In the genomic region with DNA sequence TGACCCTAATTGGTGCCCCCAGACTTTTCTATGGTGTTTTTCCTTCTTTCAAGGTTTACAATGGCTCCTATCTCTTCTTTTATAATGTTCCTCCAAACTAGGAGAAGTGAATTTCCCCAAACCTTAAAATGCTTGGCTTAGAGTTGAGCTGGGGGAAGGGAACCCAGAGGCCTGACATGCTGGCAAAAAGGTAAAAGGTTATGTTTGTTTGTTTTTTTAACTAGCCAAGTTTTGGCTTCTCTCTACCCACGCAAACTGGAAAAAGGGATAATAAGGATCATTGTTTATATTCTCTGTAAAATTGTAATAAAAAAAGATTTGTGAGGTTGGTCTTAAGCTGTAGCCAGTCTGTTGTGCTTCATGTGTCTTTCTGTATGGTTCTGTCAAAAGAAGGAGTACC, we compare ENCODE assay signal across 37 cellular contexts.
"Had no signal": no experiment of that assay in that cellular context is flagged by ENCODE, and none has a peak within 500 bp of the region (broad histone marks: within the 10 kb centered on the region; RNA-seq: fewer than 3 reads in every experiment).

No MANE protein-coding gene starts in this region.

- DNase-seq: activated CD4-positive, alpha-beta memory T cell treated with anti-CD3 and anti-CD28 coated beads, Interleukin-2, amount 10 ng/mL, durations not matched to agents 7 days and 5 days; activated CD4-positive, alpha-beta T cell treated with anti-CD3 and anti-CD28 coated beads for 1 hour; activated CD4-positive, alpha-beta T cell treated with anti-CD3 and anti-CD28 coated beads for 36 hours; activated CD4-positive, alpha-beta T cell treated with anti-CD3 and anti-CD28 coated beads for 48 hours; activated CD4-positive, alpha-beta T cell treated with anti-CD3 and anti-CD28 coated beads, Interleukin-2, amount 10 ng/mL, durations not matched to agents 7 days and 5 days; activated CD4-positive, alpha-beta T cell treated with anti-CD3 and anti-CD28 coated beads, Interleukin-2, amount 50 U/mL, for 48 hours; activated CD4-positive, CD25-positive, alpha-beta regulatory T cell; activated CD8-positive, alpha-beta memory T cell treated with anti-CD3 and anti-CD28 coated beads, Interleukin-2, amount 50 U/mL, for 4 hours; activated CD8-positive, alpha-beta T cell treated with anti-CD3 and anti-CD28 coated beads, Interleukin-2, amount 10 ng/mL, durations not matched to agents 7 days and 5 days; activated effector memory CD4-positive, alpha-beta T cell treated with anti-CD3 and anti-CD28 coated beads, Interleukin-2, amount 50 U/mL, for 16 hours; activated gamma-delta T cell treated with Interleukin-2 at 50 U/mL for 16 hours; activated naive CD4-positive, alpha-beta T cell; activated naive CD4-positive, alpha-beta T cell treated with anti-CD3 and anti-CD28 coated beads for 36 hours; activated naive CD4-positive, alpha-beta T cell treated with anti-CD3 and anti-CD28 coated beads, Interleukin-2, amount 50 U/mL, for 16 hours; activated naive CD8-positive, alpha-beta T cell treated with anti-CD3 and anti-CD28 coated beads for 36 hours; activated T-cell treated with anti-CD3 and anti-CD28 coated beads for 4 hours; activated T-cell treated with anti-CD3 and anti-CD28 coated beads, Interleukin-2, amount 50 U/mL, for 1 hour; activated T-cell treated with anti-CD3 and anti-CD28 coated beads, Interleukin-2, amount 50 U/mL, for 4 hours; activated T-cell treated with anti-CD3 and anti-CD28 coated beads, Interleukin-2, amount 50 U/mL, for 72 hours; adrenal gland; amniotic stem cell; aorta; body of pancreas; brain microvascular endothelial cell; caudate nucleus; cerebellar nuclear complex; SW 1271; T-helper 1 cell; T-helper 9 cell; WERI-Rb-1 had no signal

- H3K4me3 ChIP-seq: adrenal gland, body of pancreas, breast epithelium had no signal

- H3K4me1 ChIP-seq: adrenal gland, body of pancreas, breast epithelium had no signal

- H3K27ac ChIP-seq: adrenal gland, body of pancreas, brain microvascular endothelial cell, breast epithelium had no signal

- H3K36me3 ChIP-seq: adrenal gland, brain microvascular endothelial cell, breast epithelium, WERI-Rb-1 had no signal

- ATAC-seq: activated CD4-positive, alpha-beta T cell treated with anti-CD3 and anti-CD28 coated beads for 36 hours; activated CD4-positive, CD25-positive, alpha-beta regulatory T cell treated with anti-CD3 and anti-CD28 coated beads, Interleukin-2, amount 50 U/mL, for 24 hours; activated CD8-positive, alpha-beta T cell treated with anti-CD3 and anti-CD28 coated beads, Interleukin-2, amount 10 ng/mL, durations not matched to agents 7 days and 5 days; activated naive CD4-positive, alpha-beta T cell treated with anti-CD3 and anti-CD28 coated beads, Interleukin-2, amount 50 U/mL, for 72 hours; activated T-cell treated with anti-CD3 and anti-CD28 coated beads, Interleukin-2, amount 50 U/mL, for 4 hours; activated T-cell treated with anti-CD3 and anti-CD28 coated beads, Interleukin-2, amount 50 U/mL, for 72 hours; activated T-helper 17 cell treated with anti-CD3 and anti-CD28 coated beads, Interleukin-2, amount 50 U/mL, for 72 hours; body of pancreas; WTC11 had no signal

- FAIRE-seq: astrocyte, TTC549 had no signal

- H3K27me3 ChIP-seq: adrenal gland, body of pancreas, brain microvascular endothelial cell, breast epithelium had no signal

- H3K9me3 ChIP-seq: adrenal gland, body of pancreas, breast epithelium had no signal
